7 cellular contexts compared by ENCODE assay signal in genomic region chr2:87486413-87486812, GRCh38.
DNase-seq lines count a peak whose midpoint lies in the region; ATAC-seq, FAIRE-seq and TF ChIP-seq lines count a peak whose summit lies in the region.
"Not testable (repeated sequence)": the region's sequence is repeated elsewhere in the genome, so short reads cannot be mapped to it uniquely, and the experiment has no call there.

No MANE protein-coding gene starts in this region.

- H3K27me3 Mint-ChIP-seq in activated T-helper 17 cell treated with anti-CD3 and anti-CD28 coated beads, Interleukin-2, amount 50 U/mL, for 72 hours: not testable (repeated sequence)

- H3K4me3 ChIP-seq in Peyer's patch; keratinocyte (ENCODE audit: control insufficient read depth in 2 of 3, extremely low read depth in 1 of 3, insufficient read depth in 2 of 3, low read depth in 1 of 3, low read length in 3 of 3); gastrocnemius medialis: not testable (repeated sequence)
- peak overlapping the region; percentile 19 for H3K4me3 ChIP-seq in coronary artery

- not testable (repeated sequence) for H3K27me3 ChIP-seq in Peyer's patch; keratinocyte (ENCODE audit: control insufficient read depth, extremely low read depth, insufficient read depth, low read length); gastrocnemius medialis

- not testable (repeated sequence) for H2AFZ ChIP-seq in keratinocyte (ENCODE audit: control insufficient read depth, low read length)

- H3K79me2 ChIP-seq in keratinocyte (ENCODE audit: control insufficient read depth, insufficient read depth, low read length): peaks cover 58% of the 10 kb centered on the region

- peak in 1 of 3 donors; percentile 32 for DNase-seq in Peyer's patch
- DNase-seq in coronary artery (ENCODE audit: low spot score); keratinocyte (ENCODE audit: low read depth, low spot score); gastrocnemius medialis: not testable (repeated sequence)

- H3K9me3 Mint-ChIP-seq in activated T-helper 17 cell treated with anti-CD3 and anti-CD28 coated beads, Interleukin-2, amount 50 U/mL, for 72 hours: not testable (repeated sequence)

- H3K27ac ChIP-seq in Peyer's patch (peak overlapping the region; percentile 52 to 80 (median 76)), coronary artery (peak overlapping the region; percentile 64 to 82), keratinocyte (ENCODE audit: control insufficient read depth, insufficient read depth, low read length) (peak overlapping the region; percentile 20), gastrocnemius medialis (peak overlapping the region in 3 of 4 donors; percentile 28 to 52 (median 40))

- H3K9ac ChIP-seq in keratinocyte (ENCODE audit: control insufficient read depth, extremely low read depth, insufficient read depth, low read length): not testable (repeated sequence)

- H3K9me3 ChIP-seq in Peyer's patch; keratinocyte (ENCODE audit: control insufficient read depth, low read depth, low read length); gastrocnemius medialis: not testable (repeated sequence)

- not testable (repeated sequence) for H3K4me2 ChIP-seq in keratinocyte (ENCODE audit: control insufficient read depth, extremely low read depth, insufficient read depth, low read depth, low read length)

- H3K4me3 Mint-ChIP-seq in activated T-helper 17 cell treated with anti-CD3 and anti-CD28 coated beads, Interleukin-2, amount 50 U/mL, for 72 hours: peak overlapping the region; percentile 57

- ATAC-seq in GM19438 (IDR thresholded peaks at IDR 0.05; ENCODE audit: low read depth, unreplicated experiment): peak; percentile 22
- peak; percentile 6 for ATAC-seq in HG03135 (IDR thresholded peaks at IDR 0.05; ENCODE audit: unreplicated experiment)
- ATAC-seq in activated T-helper 17 cell treated with anti-CD3 and anti-CD28 coated beads, Interleukin-2, amount 50 U/mL, for 72 hours (replicated peaks): peak; percentile 47
- ATAC-seq in gastrocnemius medialis: peak in 1 of 2 donors; percentile 8

- H3K4me1 Mint-ChIP-seq in activated T-helper 17 cell treated with anti-CD3 and anti-CD28 coated beads, Interleukin-2, amount 50 U/mL, for 72 hours: not testable (repeated sequence)

- in situ Hi-C loops in gastrocnemius medialis (cut with MboI; ENCODE audit: low sequenced_read_pairs in 4 of 4): not testable (repeated sequence)

- dilution Hi-C loops in keratinocyte (cut with MboI; ENCODE audit: extremely low pct_ligation_motif_present, low sequenced_read_pairs): not testable (repeated sequence)

- not testable (repeated sequence) for H3K36me3 ChIP-seq in Peyer's patch; keratinocyte (ENCODE audit: control insufficient read depth in 2 of 2, extremely low read depth in 1 of 2, insufficient read depth in 2 of 2, low read length in 2 of 2); gastrocnemius medialis

- TF ChIP-seq CTCF in Peyer's patch (IDR thresholded peaks at IDR 0.05); coronary artery (IDR thresholded peaks at IDR 0.05); keratinocyte (optimal IDR thresholded peaks at IDR 0.05 in 1 of 3, IDR thresholded peaks at IDR 0.05 in 1 of 3, conservative IDR thresholded peaks at IDR 0.05 in 1 of 3; ENCODE audit: extremely low read depth in 1 of 3, insufficient read depth in 2 of 3, low read length in 3 of 3); gastrocnemius medialis (IDR thresholded peaks at IDR 0.05 in 4 of 5, conservative IDR thresholded peaks at IDR 0.05 in 1 of 5): not testable (repeated sequence)

- not testable (repeated sequence) for H3K4me1 ChIP-seq in Peyer's patch; keratinocyte (ENCODE audit: control insufficient read depth, extremely low read depth, insufficient read depth, low read length); gastrocnemius medialis

- H3K27ac Mint-ChIP-seq in activated T-helper 17 cell treated with anti-CD3 and anti-CD28 coated beads, Interleukin-2, amount 50 U/mL, for 72 hours: peak overlapping the region; percentile 43

- TF ChIP-seq POLR2A in Peyer's patch (IDR thresholded peaks at IDR 0.05); gastrocnemius medialis (IDR thresholded peaks at IDR 0.05): not testable (repeated sequence)

- intact Hi-C loops in gastrocnemius medialis (cut with DNase I; ENCODE audit: low total_unique reads): not testable (repeated sequence)

- H3K9me1 ChIP-seq in keratinocyte (ENCODE audit: control insufficient read depth, extremely low read depth, insufficient read depth, low read length): not testable (repeated sequence)

- not testable (repeated sequence) for H4K20me1 ChIP-seq in keratinocyte (ENCODE audit: control insufficient read depth, extremely low read depth, insufficient read depth, low read length)

- FAIRE-seq in keratinocyte (lab: Jason Lieb, UNC): not testable (repeated sequence)

- H3K36me3 Mint-ChIP-seq in activated T-helper 17 cell treated with anti-CD3 and anti-CD28 coated beads, Interleukin-2, amount 50 U/mL, for 72 hours (ENCODE audit: low read depth): peaks cover 14% of the 10 kb centered on the region

Comparison
In these comparisons a context has a peak if more than half of its experiments do, and no peak if none do; other contexts are left out.
1. H3K27ac ChIP-seq: peak in every context shown above with its lines; median percentile 76 in Peyer's patch; 73 in coronary artery; 40 in gastrocnemius medialis; 20 in keratinocyte.